1 cellular context compared by ENCODE assay signal in the genomic region with DNA sequence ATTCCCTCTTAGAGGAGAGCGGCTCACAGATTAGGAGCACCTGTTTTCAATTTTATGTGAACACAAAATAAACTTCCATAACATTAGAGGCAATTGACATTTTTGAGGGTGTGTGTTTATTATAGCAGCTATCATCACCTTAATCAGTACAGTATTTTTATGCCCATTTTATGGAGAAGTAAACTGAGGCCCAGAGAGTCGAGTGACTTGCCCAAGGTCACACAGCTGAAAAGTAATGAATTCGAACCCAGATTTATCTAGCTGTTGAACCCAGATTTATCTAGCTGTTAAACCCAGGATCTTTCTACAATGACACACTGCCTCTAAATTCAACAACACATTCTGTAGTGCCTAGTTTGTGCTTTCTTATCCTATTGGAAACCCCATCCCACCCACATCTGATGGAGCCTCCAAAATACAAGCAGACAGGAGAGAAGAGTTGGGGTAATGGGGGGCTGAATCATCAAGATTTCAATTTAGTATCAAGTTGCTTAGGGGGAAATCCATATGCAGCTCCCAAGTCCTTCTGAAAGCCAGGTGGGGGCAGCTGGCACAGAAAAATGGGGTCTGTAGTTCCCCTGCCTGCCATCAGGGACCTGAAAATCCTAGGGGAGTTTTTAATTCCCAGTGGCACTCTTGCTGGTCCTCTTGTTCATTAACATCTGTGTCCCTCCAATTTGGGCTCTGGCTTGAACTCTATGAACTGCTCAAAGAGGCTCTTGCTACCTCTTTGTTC.
TF ChIP-seq lines count a peak whose summit lies in the region.

No MANE protein-coding gene starts in this region.

TF ChIP-seq in K562, 482 proteins besides CTCF, POLR2A, EP300 and RAD21:
- peak; percentile 54; the same call in 1 of the 2 replicates for TF ChIP-seq BCOR (IDR thresholded peaks at IDR 0.05)
- no peak for TF ChIP-seq NR0B1 (IDR thresholded peaks at IDR 0.05; ENCODE audit: partially characterized antibody)
- TF ChIP-seq TRIM24 (IDR thresholded peaks at IDR 0.05) = no peak
- peak; percentile 96 for TF ChIP-seq RBM25 (IDR thresholded peaks at IDR 0.05; ENCODE audit: low read depth, low read length, severe bottlenecking)
TF ChIP-seq in K562: peak in this region for 2.
